23 cellular contexts compared by ENCODE assay signal in the genomic region with DNA sequence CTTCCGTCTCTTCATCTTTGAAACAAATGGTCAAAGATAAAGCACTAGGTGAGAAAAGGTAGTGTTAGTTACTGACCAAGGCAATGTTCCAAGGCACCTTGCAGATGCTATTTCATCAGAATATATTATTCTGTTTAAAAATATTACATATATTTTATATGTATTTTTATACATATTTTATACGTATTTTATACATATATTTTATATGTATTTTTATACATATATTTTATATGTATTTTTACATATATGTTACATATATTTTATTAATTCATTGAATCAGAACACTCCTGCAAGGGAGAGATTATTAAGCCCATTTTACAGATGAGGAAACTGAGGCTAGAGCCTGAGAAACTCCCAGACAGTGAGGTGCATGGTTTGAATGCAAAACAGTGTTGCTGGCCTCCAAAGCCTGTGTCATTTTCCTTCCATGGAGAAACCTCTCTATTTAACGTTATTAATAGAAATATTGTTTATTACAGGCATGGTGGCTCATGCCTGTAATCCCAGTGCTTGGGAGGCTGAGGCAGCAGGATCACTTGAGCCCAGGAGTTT.
"Had no signal": no experiment of that assay in that cellular context is flagged by ENCODE, and none has a peak within 500 bp of the region (broad histone marks: within the 10 kb centered on the region; RNA-seq: fewer than 3 reads in every experiment).

No MANE protein-coding gene starts in this region.

- H3K4me1 Mint-ChIP-seq: immature natural killer cell; stimulated activated effector memory CD8-positive, alpha-beta T cell treated with anti-CD3 and anti-CD28 coated beads, Interleukin-12 subunit alpha, Interleukin-12 subunit beta, amount 100 ng/mL, for 72 hours had no signal

- H3K4me3 ChIP-seq: dorsolateral prefrontal cortex, gastroesophageal sphincter, left ventricle myocardium inferior, lower lobe of right lung, suprapubic skin, thyroid gland had no signal

- H3K27ac ChIP-seq: dorsolateral prefrontal cortex, gastroesophageal sphincter, left ventricle myocardium inferior, lower lobe of right lung, neutrophil, suprapubic skin, thyroid gland had no signal

- H3K4me3 Mint-ChIP-seq: immature natural killer cell; memory B cell; stimulated activated effector memory CD8-positive, alpha-beta T cell treated with anti-CD3 and anti-CD28 coated beads, Interleukin-12 subunit alpha, Interleukin-12 subunit beta, amount 100 ng/mL, for 72 hours had no signal

- H3K4me1 ChIP-seq: gastroesophageal sphincter, left ventricle myocardium inferior, lower lobe of right lung had no signal

- H3K9me3 ChIP-seq: lower lobe of right lung, neutrophil, thyroid gland had no signal

- H3K27ac Mint-ChIP-seq: immature natural killer cell; memory B cell; progenitor cell of endocrine pancreas; stimulated activated effector memory CD8-positive, alpha-beta T cell treated with anti-CD3 and anti-CD28 coated beads, Interleukin-12 subunit alpha, Interleukin-12 subunit beta, amount 100 ng/mL, for 72 hours; type B pancreatic cell had no signal

- FAIRE-seq: urothelium cell line had no signal

- H3K36me3 ChIP-seq: gastroesophageal sphincter, left ventricle myocardium inferior, lower lobe of right lung, neutrophil, suprapubic skin, thyroid gland had no signal

- DNase-seq: cortex of kidney; dorsolateral prefrontal cortex; effector CD8-positive, alpha-beta T cell; glutamatergic neuron; immature natural killer cell; left cardiac atrium; left ventricle myocardium inferior; lower lobe of right lung; midbrain; right cardiac atrium; stimulated activated CD4-positive, alpha-beta T cell treated with anti-CD3 and anti-CD28 coated beads, Interleukin-4, amount 100 ng/mL, for 1 hour; stimulated activated CD8-positive, alpha-beta memory T cell treated with anti-CD3 and anti-CD28 coated beads, Interleukin-4, amount 100 ng/mL, for 48 hours; stimulated activated naive CD8-positive, alpha-beta T cell treated with anti-CD3 and anti-CD28 coated beads, Interleukin-15, Interleukin-2, amounts not matched to agents 100 U/mL and 50 U/mL, for 24 hours had no signal

- H3K36me3 Mint-ChIP-seq: immature natural killer cell; memory B cell; stimulated activated effector memory CD8-positive, alpha-beta T cell treated with anti-CD3 and anti-CD28 coated beads, Interleukin-12 subunit alpha, Interleukin-12 subunit beta, amount 100 ng/mL, for 72 hours; type B pancreatic cell had no signal

- ATAC-seq: esophagus mucosa; gastroesophageal sphincter; left cardiac atrium; right cardiac atrium; stimulated activated naive CD8-positive, alpha-beta T cell treated with anti-CD3 and anti-CD28 coated beads, Interleukin-15, Interleukin-2, amounts not matched to agents 100 U/mL and 50 U/mL, for 24 hours had no signal

- H3K27me3 ChIP-seq: thyroid gland had no signal
